In genomic region chr21:44950016-44950326, GRCh38 we compare ENCODE assay signal across 1 cellular context.
TF ChIP-seq lines count a peak whose summit lies in the region.

No MANE protein-coding gene starts in this region.

TF ChIP-seq in K562, 482 proteins besides CTCF, POLR2A, EP300 and RAD21:
- TF ChIP-seq ILK (tag; IDR thresholded peaks at IDR 0.05; ENCODE audit: borderline replicate concordance, low read depth) (no peak), MECOM (CRISPR knock-in tag; IDR thresholded peaks at IDR 0.05) (no peak), CC2D1A (IDR thresholded peaks at IDR 0.05) (peak; percentile 48; the same call in 1 of the 2 replicates), SMAD4 (CRISPR knock-in tag; conservative IDR thresholded peaks at IDR 0.05) (0 out of 2 replicates have a peak, but pooled peaks have one; percentile 17), TBL1XR1 (IDR thresholded peaks at IDR 0.05; ENCODE audit: low read length in 2 of 2) (0 out of 4 replicates have a peak, but pooled peaks of 1 of the 2 experiments have one; percentile 21), NFRKB (IDR thresholded peaks at IDR 0.05; ENCODE audit: low read depth) (no peak), MITF (IDR thresholded peaks at IDR 0.05) (no peak), CCAR2 (IDR thresholded peaks at IDR 0.05; ENCODE audit: low read depth, low read length) (no peak), KLF16 (IDR thresholded peaks at IDR 0.05) (no peak), CXXC5 (CRISPR knock-in tag; IDR thresholded peaks at IDR 0.05) (no peak; the same call in 1 of the 2 replicates)
